In genomic region chr2:134718956-134719814, GRCh38 we compare ENCODE assay signal across 8 cellular contexts. TPM values are rescaled to one million over a fixed set of nuclear protein-coding genes. Genes with fewer than 3 reads are reported as not detected.
DNase-seq lines count a peak whose midpoint lies in the region; ATAC-seq and TF ChIP-seq lines count a peak whose summit lies in the region.

Gene TMEM163 (minus strand): TSS chr2:134719000.

- ATAC-seq in activated CD8-positive, alpha-beta T cell treated with anti-CD3 and anti-CD28 coated beads, Interleukin-2, amount 10 ng/mL, durations not matched to agents 7 days and 5 days: peak; percentile 88
- ATAC-seq in foreskin keratinocyte (peak; percentile 62), GM18907 (IDR thresholded peaks at IDR 0.05; ENCODE audit: unreplicated experiment) (no peak)

- peaks cover 10% of the 10 kb centered on the region; the same call in 1 of the 2 replicates for H3K4me1 ChIP-seq in HUES64 (ENCODE audit: insufficient read depth, low read length)
- H3K4me1 ChIP-seq in foreskin keratinocyte: no peaks in the 10 kb centered on the region
- H3K4me1 ChIP-seq in osteoblast (ENCODE audit: insufficient read depth, low read length): no peaks in the 10 kb centered on the region

- peak; percentile 76 for DNase-seq in NCI-H748 (lab: John Stamatoyannopoulos, UW; ENCODE audit: unreplicated experiment)
- DNase-seq in NCI-H748 treated with DMSO at 0.1 percent for 48 hours (lab: John Stamatoyannopoulos, UW): no peak
- DNase-seq in activated CD8-positive, alpha-beta T cell treated with anti-CD3 and anti-CD28 coated beads, Interleukin-2, amount 10 ng/mL, durations not matched to agents 7 days and 5 days: no peak
- DNase-seq in foreskin keratinocyte: no peak
- peak; percentile 72 for DNase-seq in osteoblast (ENCODE audit: insufficient read length, low spot score, missing footprints)
- DNase-seq in MV-4-11 (lab: John Stamatoyannopoulos, UW): no peak

- TF ChIP-seq CTCF in foreskin keratinocyte (conservative IDR thresholded peaks at IDR 0.05): no peak
- TF ChIP-seq CTCF in osteoblast (IDR thresholded peaks at IDR 0.05; ENCODE audit: extremely low read depth, low read depth, low read length): no peak

- CTCF ChIA-PET in activated CD8-positive, alpha-beta T cell treated with anti-CD3 and anti-CD28 coated beads, Interleukin-2, amount 10 ng/mL, durations not matched to agents 7 days and 5 days (lab: Charles Lee): no interaction called here

- 8% methylated on average over 77 of the region's 77 CpGs for whole genome bisulfite sequencing in HUES64

- H3K27me3 Mint-ChIP-seq in activated CD8-positive, alpha-beta T cell treated with anti-CD3 and anti-CD28 coated beads, Interleukin-2, amount 10 ng/mL, durations not matched to agents 7 days and 5 days (ENCODE audit: low read depth): peaks cover 63% of the 10 kb centered on the region

- H3K4me3 Mint-ChIP-seq in activated CD8-positive, alpha-beta T cell treated with anti-CD3 and anti-CD28 coated beads, Interleukin-2, amount 10 ng/mL, durations not matched to agents 7 days and 5 days: peak within 1 kb of the TSS; percentile 47

- H3K27ac ChIP-seq in HUES64 (ENCODE audit: low read depth, low read length): no peak within 1 kb of the TSS
- H3K27ac ChIP-seq in foreskin keratinocyte: no peak within 1 kb of the TSS
- H3K27ac ChIP-seq in osteoblast (ENCODE audit: low read depth, low read length): no peak within 1 kb of the TSS

- POLR2A ChIA-PET in activated CD8-positive, alpha-beta T cell treated with anti-CD3 and anti-CD28 coated beads, Interleukin-2, amount 10 ng/mL, durations not matched to agents 7 days and 5 days (lab: Charles Lee): no interaction called here

- H3K4me2 ChIP-seq in osteoblast (ENCODE audit: insufficient read depth, low read length): peak within 1 kb of the TSS; percentile 32

- H3K27ac Mint-ChIP-seq in activated CD8-positive, alpha-beta T cell treated with anti-CD3 and anti-CD28 coated beads, Interleukin-2, amount 10 ng/mL, durations not matched to agents 7 days and 5 days: no peak within 1 kb of the TSS

- H3K4me3 ChIP-seq in HUES64 (ENCODE audit: low read length): peak within 1 kb of the TSS; percentile 66
- peak within 1 kb of the TSS; percentile 37 for H3K4me3 ChIP-seq in osteoblast (ENCODE audit: insufficient read depth, low read length)

- H3K9me3 ChIP-seq in HUES64 (ENCODE audit: insufficient read depth, low read depth, low read length): no peaks in the 10 kb centered on the region
- H3K9me3 ChIP-seq in osteoblast (ENCODE audit: low read depth, low read length): no peaks in the 10 kb centered on the region

- H3K27me3 ChIP-seq in HUES64 (ENCODE audit: insufficient read depth, low read length) (peaks cover 73% of the 10 kb centered on the region), foreskin keratinocyte (peaks cover 96% of the 10 kb centered on the region), osteoblast (ENCODE audit: insufficient read depth, low read length) (peaks cover 66% of the 10 kb centered on the region)

- H4K20me1 ChIP-seq in osteoblast (ENCODE audit: insufficient read depth, low read length): no peaks in the 10 kb centered on the region

- peaks cover 26% of the 10 kb centered on the region for H3K4me1 Mint-ChIP-seq in activated CD8-positive, alpha-beta T cell treated with anti-CD3 and anti-CD28 coated beads, Interleukin-2, amount 10 ng/mL, durations not matched to agents 7 days and 5 days (ENCODE audit: low read depth)

- H2AFZ ChIP-seq in osteoblast (ENCODE audit: low read length): no peak within 1 kb of the TSS

- H3K36me3 ChIP-seq in HUES64 (ENCODE audit: insufficient read depth, low read length) (no peaks in the 10 kb centered on the region), osteoblast (ENCODE audit: insufficient read depth, low read length) (no peaks in the 10 kb centered on the region)

- no peaks in the 10 kb centered on the region for H3K36me3 Mint-ChIP-seq in activated CD8-positive, alpha-beta T cell treated with anti-CD3 and anti-CD28 coated beads, Interleukin-2, amount 10 ng/mL, durations not matched to agents 7 days and 5 days (ENCODE audit: low read depth)

- H3K79me2 ChIP-seq in osteoblast (ENCODE audit: insufficient read depth, low read length): no peaks in the 10 kb centered on the region

- H3K9me3 Mint-ChIP-seq in activated CD8-positive, alpha-beta T cell treated with anti-CD3 and anti-CD28 coated beads, Interleukin-2, amount 10 ng/mL, durations not matched to agents 7 days and 5 days (ENCODE audit: insufficient read depth): no peaks in the 10 kb centered on the region

- H3K9ac ChIP-seq in HUES64 (ENCODE audit: low read depth, low read length): peak within 1 kb of the TSS; percentile 46

RNA-seq across cellular contexts. Expression of gene TMEM163, which starts in this region (rescaled TPM):
- polyA plus RNA-seq in HUES64 (2013, experiment 1 of 2): 0.75 TPM
- 1.8 TPM for polyA plus RNA-seq in HUES64 (2013, experiment 2 of 2)
- under 1 TPM in 1 of 2 experiments, not detected in 1; 0.23 TPM for total RNA-seq in activated CD8-positive, alpha-beta T cell treated with anti-CD3 and anti-CD28 coated beads, Interleukin-2, amount 10 ng/mL, durations not matched to agents 7 days and 5 days
- not detected in 2 replicates for total RNA-seq in foreskin keratinocyte
- not detected in 2 replicates for polyA plus RNA-seq in foreskin keratinocyte
- total RNA-seq in osteoblast: under 0.01 TPM in 1 of 2 replicates, not detected in the other

Comparison
In these comparisons a context has a peak if more than half of its experiments do, and no peak if none do; other contexts are left out.
1. Peak in ATAC-seq in activated CD8-positive, alpha-beta T cell treated with anti-CD3 and anti-CD28 coated beads, Interleukin-2, amount 10 ng/mL, durations not matched to agents 7 days and 5 days; RNA of the gene not detected or under 1 TPM.
2. Peak in ATAC-seq in foreskin keratinocyte; RNA of the gene not detected or under 1 TPM.
3. Peak in DNase-seq, H3K4me3 ChIP-seq and H3K4me2 ChIP-seq in osteoblast; RNA of the gene not detected or under 1 TPM.